6 cellular contexts compared by ENCODE assay signal in genomic region chr1:59243978-59244377, GRCh38.
"Had no signal": no experiment of that assay in that cellular context is flagged by ENCODE, and none has a peak within 500 bp of the region (broad histone marks: within the 10 kb centered on the region; RNA-seq: fewer than 3 reads in every experiment).

No MANE protein-coding gene starts in this region.

- ATAC-seq: GM23338 had no signal

- FAIRE-seq: H1, H54, HTR-8/SVneo had no signal

- H2AFZ ChIP-seq: GM23338 had no signal

- H3K4me2 ChIP-seq: GM23338 had no signal

- H3K4me3 ChIP-seq: GM23338 had no signal

- DNase-seq: H9, HCEC 1CT had no signal
